Comparison of ENCODE assay signal across 10 cellular contexts in the genomic region with DNA sequence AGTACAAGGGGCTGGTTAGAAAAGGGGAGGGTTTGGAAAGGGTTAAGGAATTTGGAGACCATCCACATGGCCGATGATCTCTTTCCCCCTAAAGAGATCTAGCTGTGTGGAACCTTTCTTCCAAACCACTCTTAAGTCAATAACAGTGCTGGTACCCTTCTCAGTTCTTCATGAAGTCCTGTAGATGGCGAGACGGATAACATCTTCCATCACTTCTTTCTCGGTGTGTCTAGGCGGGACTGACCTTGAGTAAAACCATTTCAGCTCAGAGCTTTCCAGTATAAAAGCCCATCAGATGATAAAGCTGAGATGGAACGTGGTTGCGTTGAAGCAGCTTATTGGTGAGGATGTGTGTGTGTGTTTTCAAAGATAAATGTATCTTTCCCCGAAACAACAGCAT.
DNase-seq lines count a peak whose midpoint lies in the region; ATAC-seq and TF ChIP-seq lines count a peak whose summit lies in the region.
"Had no signal": no experiment of that assay in that cellular context is flagged by ENCODE, and none has a peak within 500 bp of the region (broad histone marks: within the 10 kb centered on the region; RNA-seq: fewer than 3 reads in every experiment).

No MANE protein-coding gene starts in this region.

- no peaks in the 10 kb centered on the region for H4K20me1 ChIP-seq in Loucy (ENCODE audit: insufficient read depth, low read length, poor library complexity, severe bottlenecking)

- DNase-seq in CD8-positive, alpha-beta memory T cell, result no peak
- peak; percentile 9 for DNase-seq in cerebellar cortex (ENCODE audit: low spot score)
- DNase-seq in psoas muscle, result no peak
- no peak for DNase-seq in NCI-H446 treated with DMSO at 0.1 percent for 48 hours (lab: John Stamatoyannopoulos, UW)
- DNase-seq in NCI-H146 treated with DMSO at 0.1 percent for 48 hours (lab: John Stamatoyannopoulos, UW; ENCODE audit: unreplicated experiment), result no peak
- DNase-seq in mucosa of descending colon, result no peak
- DNase-seq in WTC11 (ENCODE audit: low spot score), result no peak
- DNase-seq: KG1; stimulated activated CD4-positive, alpha-beta T cell treated with anti-CD3 and anti-CD28 coated beads, Interleukin-4, amount 100 ng/mL, for 24 hours had no signal

- no peaks in the 10 kb centered on the region; the same call in 1 of the 2 replicates for H3F3A ChIP-seq in Loucy (ENCODE audit: low read depth)

- no peaks in the 10 kb centered on the region for H3K36me3 ChIP-seq in CD8-positive, alpha-beta memory T cell (ENCODE audit: insufficient read depth, low read length)
- H3K36me3 ChIP-seq in Loucy (ENCODE audit: insufficient read depth, low read length), result no peaks in the 10 kb centered on the region; the same call in 1 of the 2 replicates
- no peaks in the 10 kb centered on the region for H3K36me3 ChIP-seq in psoas muscle (ENCODE audit: insufficient read depth in 1 of 2, low read depth in 1 of 2)
- no peaks in the 10 kb centered on the region for H3K36me3 ChIP-seq in mucosa of descending colon (ENCODE audit: low read depth)

- peaks cover 0 to 7% of the 10 kb centered on the region in 2 donors for H3K27me3 Mint-ChIP-seq in CD8-positive, alpha-beta memory T cell
- H3K27me3 Mint-ChIP-seq in WTC11 (ENCODE audit: low read depth), result no peaks in the 10 kb centered on the region

- peak; percentile 23; the same call in 1 of the 2 replicates for TF ChIP-seq CTCF in Loucy (conservative IDR thresholded peaks at IDR 0.05; ENCODE audit: low read length)
- no peak for TF ChIP-seq CTCF in psoas muscle (IDR thresholded peaks at IDR 0.05)
- no peak for TF ChIP-seq CTCF in mucosa of descending colon (IDR thresholded peaks at IDR 0.05)
- no peak for TF ChIP-seq CTCF in WTC11 (IDR thresholded peaks at IDR 0.05)

- H3K4me1 ChIP-seq in CD8-positive, alpha-beta memory T cell (ENCODE audit: insufficient read depth, low read length), result peaks cover 96% of the 10 kb centered on the region
- H3K4me1 ChIP-seq in Loucy (ENCODE audit: insufficient read depth, low read length, poor library complexity, severe bottlenecking) (peaks cover 69% of the 10 kb centered on the region), psoas muscle (peaks cover 48% of the 10 kb centered on the region), mucosa of descending colon (ENCODE audit: low read depth) (peaks cover 35% of the 10 kb centered on the region)

- H3K27me3 ChIP-seq in CD8-positive, alpha-beta memory T cell (ENCODE audit: insufficient read depth, low read length, poor library complexity, severe bottlenecking), result no peaks in the 10 kb centered on the region
- H3K27me3 ChIP-seq in Loucy (ENCODE audit: insufficient read depth, low read length, poor library complexity, severe bottlenecking), result no peaks in the 10 kb centered on the region
- H3K27me3 ChIP-seq in psoas muscle (ENCODE audit: insufficient read depth in 3 of 3, low read length in 2 of 3), result no peaks in the 10 kb centered on the region

- no peak overlapping the region for H2AFZ ChIP-seq in Loucy (ENCODE audit: low read length)

- ATAC-seq in psoas muscle (no peak), mucosa of descending colon (no peak), WTC11 (no peak)

- POLR2A ChIA-PET in CD8-positive, alpha-beta memory T cell (lab: Charles Lee), result no interaction called here
- POLR2A ChIA-PET in WTC11 (lab: Charles Lee), result no interaction called here

- H3K4me3 ChIP-seq in CD8-positive, alpha-beta memory T cell (ENCODE audit: low read length), result no peak overlapping the region
- H3K4me3 ChIP-seq in Loucy (ENCODE audit: low read length, poor library complexity, severe bottlenecking), result no peak overlapping the region
- no peak overlapping the region for H3K4me3 ChIP-seq in psoas muscle
- H3K4me3 ChIP-seq in mucosa of descending colon, result no peak overlapping the region

- peak overlapping the region in 5 of 8 donors; percentile 25 to 70 (median 60) for H3K27ac Mint-ChIP-seq in CD8-positive, alpha-beta memory T cell
- H3K27ac Mint-ChIP-seq in WTC11, result no peak overlapping the region

- H3K9ac ChIP-seq in Loucy (ENCODE audit: low read depth, low read length, poor library complexity, severe bottlenecking), result peak overlapping the region; percentile 17

- H3K9me3 ChIP-seq in CD8-positive, alpha-beta memory T cell (ENCODE audit: low read length), result no peaks in the 10 kb centered on the region
- H3K9me3 ChIP-seq in Loucy (ENCODE audit: insufficient read depth, low read depth, low read length) (no peaks in the 10 kb centered on the region), psoas muscle (no peaks in the 10 kb centered on the region), mucosa of descending colon (no peaks in the 10 kb centered on the region)

- peaks cover 0 to 2% (median 0%) of the 10 kb centered on the region in 5 donors for H3K9me3 Mint-ChIP-seq in CD8-positive, alpha-beta memory T cell
- no peaks in the 10 kb centered on the region for H3K9me3 Mint-ChIP-seq in WTC11

- H3K27ac ChIP-seq in CD8-positive, alpha-beta memory T cell (ENCODE audit: low read depth, low read length), result no peak overlapping the region
- H3K27ac ChIP-seq in psoas muscle, result peak overlapping the region; percentile 84

- peaks cover 0 to 28% (median 3%) of the 10 kb centered on the region in 3 donors for H3K36me3 Mint-ChIP-seq in CD8-positive, alpha-beta memory T cell
- no peaks in the 10 kb centered on the region for H3K36me3 Mint-ChIP-seq in WTC11

- 76 to 78% (median 77%) methylated on average over 8 of the region's 8 CpGs for WGBS in psoas muscle, 3 donors

- CTCF ChIA-PET in CD8-positive, alpha-beta memory T cell (lab: Charles Lee), result interaction anchor here (0.9 to 2.1 kb wide), 3 partner anchors 10 to 152 kb away, joined by 3 to 10 read pairs (median 3); no protein-coding TSS in a partner anchor
- CTCF ChIA-PET in WTC11 (lab: Charles Lee), result no interaction called here

- no peak overlapping the region for H3K4me2 ChIP-seq in Loucy (ENCODE audit: low read depth, low read length, poor library complexity, severe bottlenecking)

- no peaks in the 10 kb centered on the region for H3K79me2 ChIP-seq in Loucy (ENCODE audit: insufficient read depth, low read length)

- H3K4me3 Mint-ChIP-seq in CD8-positive, alpha-beta memory T cell, result peak overlapping the region in 1 of 7 donors; percentile 2
- no peak overlapping the region for H3K4me3 Mint-ChIP-seq in WTC11

- intact Hi-C loops in psoas muscle (cut with DNase I) (loop anchor here (2.0 to 5.0 kb wide), 4 partner anchors 80 to 231 kb away; partner anchors contain the start of gene BHLHE40 (in 1 of the 2)), mucosa of descending colon (cut with DNase I, micrococcal nuclease) (loop anchor here in 1 of 2 donors (5.0 kb wide), 2 partner anchors 105 to 150 kb away; partner anchors contain the start of gene BHLHE40)

- peaks cover 77 to 95% (median 92%) of the 10 kb centered on the region in 3 donors for H3K4me1 Mint-ChIP-seq in CD8-positive, alpha-beta memory T cell
- peaks cover 27% of the 10 kb centered on the region for H3K4me1 Mint-ChIP-seq in WTC11

- H3K9me2 ChIP-seq in Loucy (replicated peaks; ENCODE audit: low read depth, low read length), result no peaks in the 10 kb centered on the region

TF ChIP-seq in WTC11, 78 proteins besides CTCF, POLR2A, EP300 and RAD21 (continues in another document):
- TF ChIP-seq ZNF219 (CRISPR knock-in tag; IDR thresholded peaks at IDR 0.05; ENCODE audit: borderline replicate concordance) (no peak), MXD4 (CRISPR knock-in tag; IDR thresholded peaks at IDR 0.05; ENCODE audit: borderline replicate concordance) (no peak), TP53 (CRISPR knock-in tag; IDR thresholded peaks at IDR 0.05) (no peak), AFF4 (CRISPR knock-in tag; IDR thresholded peaks at IDR 0.05; ENCODE audit: borderline replicate concordance) (no peak)
- TF ChIP-seq, protein P1, sequence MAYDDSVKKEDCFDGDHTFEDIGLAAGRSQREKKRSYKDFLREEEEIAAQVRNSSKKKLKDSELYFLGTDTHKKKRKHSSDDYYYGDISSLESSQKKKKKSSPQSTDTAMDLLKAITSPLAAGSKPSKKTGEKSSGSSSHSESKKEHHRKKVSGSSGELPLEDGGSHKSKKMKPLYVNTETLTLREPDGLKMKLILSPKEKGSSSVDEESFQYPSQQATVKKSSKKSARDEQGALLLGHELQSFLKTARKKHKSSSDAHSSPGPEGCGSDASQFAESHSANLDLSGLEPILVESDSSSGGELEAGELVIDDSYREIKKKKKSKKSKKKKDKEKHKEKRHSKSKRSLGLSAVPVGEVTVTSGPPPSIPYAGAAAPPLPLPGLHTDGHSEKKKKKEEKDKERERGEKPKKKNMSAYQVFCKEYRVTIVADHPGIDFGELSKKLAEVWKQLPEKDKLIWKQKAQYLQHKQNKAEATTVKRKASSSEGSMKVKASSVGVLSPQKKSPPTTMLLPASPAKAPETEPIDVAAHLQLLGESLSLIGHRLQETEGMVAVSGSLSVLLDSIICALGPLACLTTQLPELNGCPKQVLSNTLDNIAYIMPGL (CRISPR knock-in tag; IDR thresholded peaks at IDR 0.05), result no peak
- TF ChIP-seq, protein P2, sequence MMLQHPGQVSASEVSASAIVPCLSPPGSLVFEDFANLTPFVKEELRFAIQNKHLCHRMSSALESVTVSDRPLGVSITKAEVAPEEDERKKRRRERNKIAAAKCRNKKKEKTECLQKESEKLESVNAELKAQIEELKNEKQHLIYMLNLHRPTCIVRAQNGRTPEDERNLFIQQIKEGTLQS (CRISPR knock-in tag; conservative IDR thresholded peaks at IDR 0.05), result no peak
